Comparison of ENCODE assay signal across 8 cellular contexts in the genomic region with DNA sequence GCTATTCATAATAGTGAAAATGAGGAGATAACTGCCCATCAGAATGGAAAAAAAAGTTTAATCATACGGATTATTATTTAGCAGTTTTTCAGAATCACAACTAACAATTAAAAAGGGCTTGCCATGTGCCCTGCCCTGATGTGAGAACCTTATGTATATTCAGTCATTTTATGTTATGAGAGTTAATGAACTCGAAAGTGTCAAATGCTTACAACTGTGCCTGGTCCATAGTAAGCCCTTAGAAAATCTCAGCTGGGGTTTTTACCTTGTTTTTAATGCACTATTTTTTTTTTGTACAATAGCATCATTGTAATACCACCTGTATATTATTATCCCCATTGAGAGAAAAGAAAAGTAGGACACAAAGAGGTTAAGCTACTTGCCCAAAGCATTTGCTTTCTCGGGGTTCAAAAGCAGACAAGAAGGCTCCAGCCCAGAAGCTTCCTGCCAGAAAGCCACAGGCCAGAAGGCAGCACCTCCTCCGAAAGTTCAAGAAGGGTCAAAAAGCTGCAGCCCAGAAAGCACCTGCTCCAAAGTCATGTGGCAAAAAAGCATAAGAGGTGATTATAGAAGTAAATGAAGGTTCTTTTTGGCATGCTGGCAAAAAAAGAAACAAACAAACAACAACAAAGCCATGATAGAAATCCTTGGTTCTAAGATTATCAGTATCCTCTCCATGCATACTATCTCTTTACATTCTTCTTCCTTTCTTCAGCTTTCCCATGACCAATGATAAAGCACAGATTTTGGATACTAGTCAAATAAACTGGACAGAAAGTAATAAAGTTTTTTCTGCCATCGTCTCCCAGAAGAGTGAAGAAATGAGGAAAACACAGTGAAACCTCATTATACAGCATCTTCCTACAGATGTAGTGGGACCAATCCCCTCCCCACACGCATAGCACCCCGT. TPM values are rescaled to one million over a fixed set of nuclear protein-coding genes. Genes with fewer than 3 reads are reported as not detected.
DNase-seq lines count a peak whose midpoint lies in the region; ATAC-seq lines count a peak whose summit lies in the region.
"Had no signal": no experiment of that assay in that cellular context is flagged by ENCODE, and none has a peak within 500 bp of the region (broad histone marks: within the 10 kb centered on the region; RNA-seq: fewer than 3 reads in every experiment).

No MANE protein-coding gene starts in this region.

- peaks cover 0 to 11% (median 0%) of the 10 kb centered on the region in 3 donors for H3K27me3 Mint-ChIP-seq in naive B cell
- H3K27me3 Mint-ChIP-seq: activated naive CD8-positive, alpha-beta T cell treated with anti-CD3 and anti-CD28 coated beads for 36 hours had no signal

- peak overlapping the region in 3 of 6 donors; percentile 33 to 70 (median 33) for H3K27ac Mint-ChIP-seq in naive B cell
- H3K27ac Mint-ChIP-seq: activated naive CD8-positive, alpha-beta T cell treated with anti-CD3 and anti-CD28 coated beads for 36 hours had no signal

- peaks cover 0 to 3% (median 0%) of the 10 kb centered on the region in 7 donors for H3K9me3 Mint-ChIP-seq in naive B cell
- H3K9me3 Mint-ChIP-seq: activated naive CD8-positive, alpha-beta T cell treated with anti-CD3 and anti-CD28 coated beads for 36 hours had no signal

- H3K36me3 Mint-ChIP-seq in naive B cell = no peaks in the 10 kb centered on the region
- H3K36me3 Mint-ChIP-seq: activated naive CD8-positive, alpha-beta T cell treated with anti-CD3 and anti-CD28 coated beads for 36 hours had no signal

- ATAC-seq in GM18868 (IDR thresholded peaks at IDR 0.05; ENCODE audit: unreplicated experiment) = peak; percentile 93
- peak; percentile 99 for ATAC-seq in GM21723 (IDR thresholded peaks at IDR 0.05; ENCODE audit: unreplicated experiment)
- ATAC-seq in HG03565 (IDR thresholded peaks at IDR 0.05; ENCODE audit: unreplicated experiment) = peak; percentile 91
- ATAC-seq in naive B cell (ENCODE audit: low read depth in 2 of 2) = peak; percentile 53 to 54
- ATAC-seq in esophagus mucosa = no peak

- DNase-seq in naive B cell = no peak
- no peak for DNase-seq in NCI-H774 (lab: John Stamatoyannopoulos, UW)
- no peak for DNase-seq in NCI-H146 (lab: John Stamatoyannopoulos, UW)

- peak overlapping the region in 1 of 8 donors; percentile 33 for H3K4me3 Mint-ChIP-seq in naive B cell
- H3K4me3 Mint-ChIP-seq: activated naive CD8-positive, alpha-beta T cell treated with anti-CD3 and anti-CD28 coated beads for 36 hours had no signal

- H3K4me1 Mint-ChIP-seq in naive B cell = peaks cover 8 to 12% (median 10%) of the 10 kb centered on the region in 3 donors

RNA-seq across cellular contexts. Expression of gene NAP1L1, which starts 59.1 kb away (rescaled TPM):
- 100 to 1,000 TPM; 112 to 223 (median 196) TPM for polyA plus RNA-seq in naive B cell (ENCODE audit: low read depth in 6 of 6)
- total RNA-seq in esophagus mucosa = 194 TPM
